9 cellular contexts compared by ENCODE assay signal in the genomic region with DNA sequence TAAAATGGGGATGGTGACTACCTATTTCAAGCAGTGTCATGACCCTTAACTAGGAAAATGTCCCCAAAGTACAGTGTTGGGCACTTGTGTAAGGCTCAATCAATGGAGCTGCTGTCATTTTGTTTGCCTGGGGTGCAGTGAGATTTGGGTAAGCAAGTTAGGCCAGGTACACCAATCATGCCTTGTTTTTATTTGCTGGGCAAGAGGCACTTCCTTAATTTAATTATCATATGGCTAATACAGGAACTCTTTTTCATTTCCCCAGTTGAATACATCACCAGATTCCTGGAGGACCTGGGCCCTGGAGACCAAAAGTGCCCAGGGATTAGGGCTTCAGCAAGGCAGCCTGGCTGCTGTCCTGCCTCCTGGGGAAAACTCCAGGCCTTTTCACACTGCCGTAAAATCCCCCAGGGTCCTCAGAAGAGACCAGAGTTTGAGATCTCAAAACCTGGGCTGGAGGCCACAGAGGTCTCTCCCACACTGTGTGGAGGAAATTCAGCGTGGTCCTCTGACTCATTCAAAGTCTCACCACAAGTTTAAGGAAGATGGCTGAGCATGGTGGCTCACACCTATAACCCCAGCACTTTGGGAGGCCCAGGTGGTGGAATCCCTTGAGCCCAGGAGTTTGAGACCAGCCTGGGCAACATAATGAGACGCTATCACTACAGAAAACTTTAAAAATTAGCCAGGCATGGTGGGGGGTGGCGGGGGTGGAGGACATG. TPM values are rescaled to one million over a fixed set of nuclear protein-coding genes. Genes with fewer than 3 reads are reported as not detected.
DNase-seq lines count a peak whose midpoint lies in the region; ATAC-seq, FAIRE-seq and TF ChIP-seq lines count a peak whose summit lies in the region.
"Had no signal": no experiment of that assay in that cellular context is flagged by ENCODE, and none has a peak within 500 bp of the region (broad histone marks: within the 10 kb centered on the region; RNA-seq: fewer than 3 reads in every experiment).

No MANE protein-coding gene starts in this region.

- FAIRE-seq in GM18507 (lab: Jason Lieb, UNC) (peak; percentile 48), GM12892 (lab: Jason Lieb, UNC) (no peak)

- POLR2A ChIA-PET in GM10248 (lab: Yijun Ruan, JAX): no interaction called here

- no peak for TF ChIP-seq CTCF in GM10248 (IDR thresholded peaks at IDR 0.05; ENCODE audit: control extremely low read depth, extremely low read depth, low read depth, missing control alignments)

- ATAC-seq in HG03378 (IDR thresholded peaks at IDR 0.05; ENCODE audit: unreplicated experiment): peak; percentile 56
- no peak for ATAC-seq in GM21515 (IDR thresholded peaks at IDR 0.05; ENCODE audit: unreplicated experiment)
- ATAC-seq: Panc1 had no signal

- no peak for TF ChIP-seq POLR2A in GM12892 (IDR thresholded peaks at IDR 0.05; ENCODE audit: low read depth, low read length)

- CTCF ChIA-PET in GM10248 (lab: Yijun Ruan, JAX): interaction anchor here (2.1 kb wide), 1 partner anchor 10 kb away, joined by 10 read pairs; no protein-coding TSS in a partner anchor

- DNase-seq in GM18507 (ENCODE audit: extremely low spot score, insufficient read length, low read depth) (no peak), activated T-cell treated with anti-CD3 and anti-CD28 coated beads for 4 hours (peak; percentile 39), NCI-H1436 (lab: John Stamatoyannopoulos, UW) (no peak), GM10248 (ENCODE audit: extremely low spot score) (no peak), GM12892 (ENCODE audit: insufficient read length) (no peak)
- DNase-seq in stimulated activated CD4-positive, alpha-beta T cell treated with anti-CD3 and anti-CD28 coated beads, Interleukin-12 subunit alpha, Interleukin-12 subunit beta, amount 100 ng/mL, for 4 hours: peak; percentile 25

RNA-seq across cellular contexts. Expression of gene FOXN3, which starts 28.4 kb away (rescaled TPM):
- 29.8 TPM for polyA plus RNA-seq in GM12892 (2012; ENCODE audit: missing spikeins)

Comparison
In these comparisons a context has a peak if more than half of its experiments do, and no peak if none do; other contexts are left out.
1. DNase-seq: peak in activated T-cell treated with anti-CD3 and anti-CD28 coated beads for 4 hours (single experiment) and stimulated activated CD4-positive, alpha-beta T cell treated with anti-CD3 and anti-CD28 coated beads, Interleukin-12 subunit alpha, Interleukin-12 subunit beta, amount 100 ng/mL, for 4 hours (single experiment); none in GM18507 (single experiment), NCI-H1436 (single experiment), GM10248 (single experiment) and GM12892 (single experiment).